Comparison of ENCODE assay signal across 25 cellular contexts in the genomic region with DNA sequence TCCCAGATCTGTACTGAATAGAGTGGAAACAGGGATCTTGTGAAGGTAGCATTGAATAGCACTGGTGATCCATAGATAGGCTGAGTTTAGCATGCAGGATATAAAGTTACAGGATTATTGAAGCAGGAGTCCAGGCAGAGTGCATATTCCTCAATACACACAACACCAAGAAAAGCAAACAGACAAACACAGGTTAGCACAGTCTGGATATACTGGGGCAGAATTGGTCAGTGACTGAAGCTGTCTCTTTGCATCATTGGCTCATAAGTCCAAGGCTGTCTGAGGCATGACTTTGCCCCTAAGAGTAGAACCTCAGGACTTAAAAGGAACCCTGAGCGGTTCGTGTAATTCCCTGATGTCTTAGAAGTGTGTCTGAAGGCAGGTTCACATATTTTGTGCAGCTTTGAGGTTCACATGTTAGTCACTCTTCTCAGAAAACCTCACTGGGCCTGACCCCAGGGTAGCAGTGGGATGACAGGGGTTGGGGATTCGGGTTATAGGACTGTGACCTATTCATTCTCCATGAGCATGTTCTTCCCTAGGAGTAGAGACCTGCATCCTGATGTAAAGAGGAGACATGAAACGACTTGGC.
DNase-seq lines count a peak whose midpoint lies in the region; ATAC-seq, FAIRE-seq and TF ChIP-seq lines count a peak whose summit lies in the region.
"Had no signal": no experiment of that assay in that cellular context is flagged by ENCODE, and none has a peak within 500 bp of the region (broad histone marks: within the 10 kb centered on the region; RNA-seq: fewer than 3 reads in every experiment).

No MANE protein-coding gene starts in this region.

- peaks cover 34% of the 10 kb centered on the region for H3K4me1 Mint-ChIP-seq in Caco-2 (ENCODE audit: low read depth, unreplicated experiment)
- H3K4me1 Mint-ChIP-seq in progenitor cell of endocrine pancreas (ENCODE audit: low read depth) = peaks cover 17% of the 10 kb centered on the region
- no peaks in the 10 kb centered on the region for H3K4me1 Mint-ChIP-seq in activated naive CD4-positive, alpha-beta T cell treated with anti-CD3 and anti-CD28 coated beads for 36 hours (ENCODE audit: low read depth)
- H3K4me1 Mint-ChIP-seq: B cell had no signal

- H3K9me3 Mint-ChIP-seq in Caco-2 (ENCODE audit: unreplicated experiment) = peaks cover 8% of the 10 kb centered on the region
- H3K9me3 Mint-ChIP-seq in progenitor cell of endocrine pancreas (ENCODE audit: low read depth) = peaks cover 8% of the 10 kb centered on the region
- H3K9me3 Mint-ChIP-seq in activated naive CD4-positive, alpha-beta T cell treated with anti-CD3 and anti-CD28 coated beads for 36 hours = no peaks in the 10 kb centered on the region
- H3K9me3 Mint-ChIP-seq: CD4-positive, alpha-beta T cell; CD8-positive, alpha-beta T cell had no signal

- POLR2A ChIA-PET in Caco-2 (lab: Charles Lee) = interaction anchor here (1.0 kb wide), 1 partner anchor 134 kb away, joined by 3 read pairs; the partner anchor contains the start of gene AASDH

- no peak overlapping the region for H3K4me2 ChIP-seq in hepatocyte
- H3K4me2 ChIP-seq: A549; BLaER1 treated with 17β-estradiol and CSF1 and Interleukin-3, amounts not matched to agents 10 nM and 100 nM had no signal

- intact Hi-C loops in Caco-2 (cut with micrococcal nuclease; ENCODE audit: unreplicated experiment) = no loop called here
- intact Hi-C loops in activated naive CD4-positive, alpha-beta T cell treated with anti-CD3 and anti-CD28 coated beads for 36 hours (cut with micrococcal nuclease) = no loop called here

- BruUV-seq in Caco-2 (replicated peaks; lab: Mats Ljungman, UMichigan) = no TSS peak

- H3K27ac Mint-ChIP-seq in Caco-2 (ENCODE audit: unreplicated experiment) (peak overlapping the region; percentile 83), progenitor cell of endocrine pancreas (peak overlapping the region; percentile 8)
- no peak overlapping the region for H3K27ac Mint-ChIP-seq in activated naive CD4-positive, alpha-beta T cell treated with anti-CD3 and anti-CD28 coated beads for 36 hours
- H3K27ac Mint-ChIP-seq: B cell; CD4-positive, alpha-beta T cell; CD8-positive, alpha-beta T cell had no signal

- H3K9me2 ChIP-seq in hepatocyte (replicated peaks; ENCODE audit: insufficient read depth) = no peaks in the 10 kb centered on the region

- H4K20me1 ChIP-seq in hepatocyte (ENCODE audit: insufficient read depth, poor library complexity, severe bottlenecking) = no peaks in the 10 kb centered on the region
- H4K20me1 ChIP-seq: BLaER1 treated with 17β-estradiol and CSF1 and Interleukin-3, amounts not matched to agents 10 nM and 100 nM had no signal

- H3K27me3 ChIP-seq in Caco-2 (replicated peaks; ENCODE audit: control insufficient read depth, insufficient read depth, low read length) (no peaks in the 10 kb centered on the region), bronchial epithelial cell (ENCODE audit: control insufficient read depth, insufficient read depth, low read length) (no peaks in the 10 kb centered on the region), hepatocyte (no peaks in the 10 kb centered on the region)
- H3K27me3 ChIP-seq: BLaER1 treated with 17β-estradiol and CSF1 and Interleukin-3, amounts not matched to agents 10 nM and 100 nM had no signal

- H3K36me3 Mint-ChIP-seq in Caco-2 (ENCODE audit: insufficient read depth, unreplicated experiment) (peaks cover 7% of the 10 kb centered on the region), progenitor cell of endocrine pancreas (ENCODE audit: insufficient read depth) (peaks cover 19% of the 10 kb centered on the region)
- no peaks in the 10 kb centered on the region for H3K36me3 Mint-ChIP-seq in activated naive CD4-positive, alpha-beta T cell treated with anti-CD3 and anti-CD28 coated beads for 36 hours (ENCODE audit: low read depth)
- H3K36me3 Mint-ChIP-seq: CD8-positive, alpha-beta T cell had no signal

- DNase-seq in Caco-2 (no peak), bronchial epithelial cell (ENCODE audit: low read depth) (no peak), hepatocyte (ENCODE audit: low spot score) (peak; percentile 37), progenitor cell of endocrine pancreas (ENCODE audit: low spot score, unreplicated experiment) (no peak), hippocampal formation (lab: John Stamatoyannopoulos, UW) (no peak), 8988T (no peak)
- no peak for DNase-seq in activated naive CD4-positive, alpha-beta T cell treated with anti-CD3 and anti-CD28 coated beads for 36 hours
- DNase-seq: AML-193; CD4-positive, alpha-beta T cell; CD8-positive, alpha-beta T cell; DMS 273 treated with DMSO at 0.1 percent for 48 hours; DMS153; DMS53; DMS79; DND-41; EL; GDM1 had no signal

- no peak overlapping the region for H3K4me3 Mint-ChIP-seq in Caco-2 (ENCODE audit: unreplicated experiment)
- H3K4me3 Mint-ChIP-seq in progenitor cell of endocrine pancreas (ENCODE audit: low read depth) = no peak overlapping the region
- H3K4me3 Mint-ChIP-seq in activated naive CD4-positive, alpha-beta T cell treated with anti-CD3 and anti-CD28 coated beads for 36 hours = no peak overlapping the region
- H3K4me3 Mint-ChIP-seq: B cell; CD4-positive, alpha-beta T cell; CD8-positive, alpha-beta T cell had no signal

- peaks cover 8% of the 10 kb centered on the region for H3K79me2 ChIP-seq in hepatocyte

- 89% methylated on average over 4 of the region's 4 CpGs for WGBS in hepatocyte (ENCODE audit: low lambda C conversion rate, missing lambda C conversion rate)

- no peak overlapping the region for H2AFZ ChIP-seq in hepatocyte

- H3K4me1 ChIP-seq in Caco-2 (peaks cover 33% of the 10 kb centered on the region), hepatocyte (ENCODE audit: insufficient read depth) (peaks cover 21% of the 10 kb centered on the region)
- H3K4me1 ChIP-seq: A549; BLaER1 treated with 17β-estradiol and CSF1 and Interleukin-3, amounts not matched to agents 10 nM and 100 nM had no signal

- no peak for ATAC-seq in HG03045 (IDR thresholded peaks at IDR 0.05; ENCODE audit: unreplicated experiment)
- ATAC-seq: A549; CD8-positive, alpha-beta T cell; GM12878 had no signal

- H3K9me3 ChIP-seq in Caco-2 (no peaks in the 10 kb centered on the region; the same call in 1 of the 2 replicates), hepatocyte (ENCODE audit: low read depth) (no peaks in the 10 kb centered on the region)
- H3K9me3 ChIP-seq: A549 had no signal

- peak overlapping the region; percentile 95 for H3K27ac ChIP-seq in hepatocyte
- H3K27ac ChIP-seq: A549; BLaER1 treated with 17β-estradiol and CSF1 and Interleukin-3, amounts not matched to agents 10 nM and 100 nM; C4-2B had no signal

- FAIRE-seq in bronchial epithelial cell (lab: Jason Lieb, UNC) = peak; percentile 64
- FAIRE-seq: A549, GM12878, GM12892, GM18507 had no signal

- H3K27me3 Mint-ChIP-seq in Caco-2 (ENCODE audit: insufficient read depth, unreplicated experiment) = no peaks in the 10 kb centered on the region
- no peaks in the 10 kb centered on the region for H3K27me3 Mint-ChIP-seq in progenitor cell of endocrine pancreas
- peaks cover 10% of the 10 kb centered on the region for H3K27me3 Mint-ChIP-seq in activated naive CD4-positive, alpha-beta T cell treated with anti-CD3 and anti-CD28 coated beads for 36 hours (ENCODE audit: low read depth)
- H3K27me3 Mint-ChIP-seq: B cell had no signal

- H3K4me3 ChIP-seq in Caco-2 (ENCODE audit: low read depth, low read length) (no peak overlapping the region), bronchial epithelial cell (ENCODE audit: low read depth, low read length) (no peak overlapping the region), hepatocyte (no peak overlapping the region)
- H3K4me3 ChIP-seq: A549; BLaER1 treated with 17β-estradiol and CSF1 and Interleukin-3, amounts not matched to agents 10 nM and 100 nM; GM12878 had no signal

- H3K36me3 ChIP-seq in Caco-2 (ENCODE audit: control insufficient read depth, insufficient read depth, low read length) (no peaks in the 10 kb centered on the region), bronchial epithelial cell (ENCODE audit: control insufficient read depth, insufficient read depth, low read length) (no peaks in the 10 kb centered on the region), hepatocyte (replicated peaks; ENCODE audit: insufficient read depth, low read depth) (no peaks in the 10 kb centered on the region)

- no peak for TF ChIP-seq CTCF in Caco-2 (IDR thresholded peaks at IDR 0.05; ENCODE audit: insufficient read depth in 1 of 2, low read depth in 1 of 2, low read length in 1 of 2, severe bottlenecking in 1 of 2, unreplicated experiment in 1 of 2)
- TF ChIP-seq CTCF in bronchial epithelial cell (IDR thresholded peaks at IDR 0.05; ENCODE audit: insufficient read depth, low read length, severe bottlenecking) = no peak
- no peak for TF ChIP-seq CTCF in hepatocyte (IDR thresholded peaks at IDR 0.05; ENCODE audit: poor library complexity)
- no peak for TF ChIP-seq CTCF in progenitor cell of endocrine pancreas (IDR thresholded peaks at IDR 0.05; ENCODE audit: unreplicated experiment)

- CTCF ChIA-PET in Caco-2 (lab: Charles Lee) = no interaction called here
- CTCF ChIA-PET in activated naive CD4-positive, alpha-beta T cell treated with anti-CD3 and anti-CD28 coated beads for 36 hours (lab: Charles Lee) = no interaction called here
